Comparison of ENCODE assay signal across 7 cellular contexts in the genomic region with DNA sequence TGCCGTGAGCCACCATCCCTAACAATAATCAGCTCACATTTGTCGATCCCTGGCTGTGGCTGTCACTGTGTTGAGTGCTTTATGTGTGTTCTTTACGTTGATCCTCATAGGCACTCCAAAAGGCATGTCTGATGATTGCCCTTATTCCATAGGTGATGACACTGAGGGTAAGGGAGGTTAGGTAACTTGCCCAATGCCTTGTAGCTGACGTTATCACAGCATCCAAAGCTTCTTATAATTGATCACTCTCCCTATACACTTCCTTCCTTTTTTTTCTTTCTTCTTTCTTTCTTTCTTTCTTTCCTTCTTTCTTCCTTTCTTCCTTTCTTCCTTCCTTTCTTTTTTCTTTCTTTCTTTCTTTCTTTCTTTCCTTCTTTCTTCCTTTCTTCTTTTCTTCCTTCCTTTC.
"Had no signal": no experiment of that assay in that cellular context is flagged by ENCODE, and none has a peak within 500 bp of the region (broad histone marks: within the 10 kb centered on the region; RNA-seq: fewer than 3 reads in every experiment).

No MANE protein-coding gene starts in this region.

- H3K9me3 ChIP-seq: HAP-1 had no signal

- DNase-seq: H7, IMR-90, KBM-7 had no signal

- H3K4me2 ChIP-seq: GM23338 had no signal

- ATAC-seq: GM23338, HCT116 had no signal

- H3K4me3 ChIP-seq: GM23338, HAP-1 had no signal

- H2AFZ ChIP-seq: GM23338 had no signal

- H3K4me1 ChIP-seq: HAP-1 had no signal

- FAIRE-seq: HTR-8/SVneo had no signal

- H3K36me3 ChIP-seq: HAP-1 had no signal
